Comparison of ENCODE assay signal across 8 cellular contexts in the genomic region with DNA sequence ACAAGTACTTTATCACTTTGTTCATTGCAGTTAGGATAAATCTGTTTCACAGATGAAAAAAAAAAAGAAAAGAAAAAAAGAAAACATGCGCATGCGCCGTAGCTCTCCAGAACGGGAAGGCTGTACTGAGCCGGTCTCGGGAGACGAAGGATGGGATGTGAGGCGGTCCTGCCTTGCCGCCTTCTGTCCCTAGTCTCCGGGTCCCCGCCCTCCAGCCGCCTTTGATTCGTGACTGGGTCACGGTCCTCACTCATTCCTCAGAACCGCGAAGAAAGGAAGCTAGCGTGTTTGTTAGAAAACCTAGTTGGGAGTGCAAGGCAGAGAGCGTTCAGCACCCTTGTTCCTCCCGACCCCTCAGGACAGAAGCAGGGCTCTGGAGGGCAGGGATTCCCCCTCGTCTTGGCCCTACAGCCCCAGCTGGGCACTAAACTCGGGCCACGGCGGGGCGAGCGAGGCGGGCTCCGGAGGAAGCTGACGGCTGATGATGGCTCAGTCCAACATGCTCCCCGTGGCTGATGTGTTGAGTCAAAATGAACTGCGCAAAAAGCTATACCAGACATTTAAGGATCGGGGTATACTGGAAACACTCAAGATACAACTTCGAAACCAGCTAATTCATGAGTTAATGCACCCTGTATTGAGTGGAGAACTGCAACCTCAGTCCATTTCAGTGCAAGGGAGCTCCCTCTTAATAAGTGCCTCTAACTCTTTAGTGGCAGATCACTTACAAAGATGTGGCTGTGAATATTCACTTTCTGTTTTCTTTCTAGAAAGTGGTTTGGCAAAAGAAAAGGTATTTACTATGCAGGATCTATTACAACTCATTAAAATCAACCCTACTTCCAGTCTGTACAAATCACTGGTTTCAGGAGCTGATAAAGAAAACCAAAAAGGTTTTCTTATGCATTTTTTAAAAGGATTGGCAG. TPM values are rescaled to one million over a fixed set of nuclear protein-coding genes. Genes with fewer than 3 reads are reported as not detected.
DNase-seq lines count a peak whose midpoint lies in the region; ATAC-seq and TF ChIP-seq lines count a peak whose summit lies in the region.

No MANE protein-coding gene starts in this region.

- H3K36me3 ChIP-seq in adipocyte (ENCODE audit: control insufficient read depth, insufficient read depth, low read length, severe bottlenecking) = peaks cover 55% of the 10 kb centered on the region

- no peak for TF ChIP-seq CTCF in HFF-Myc (IDR thresholded peaks at IDR 0.05; ENCODE audit: low read depth, low read length, missing control alignments)

- H3K4me3 ChIP-seq in HFF-Myc (replicated peaks; ENCODE audit: low read depth, low read length) (peak overlapping the region; percentile 32), adipocyte (ENCODE audit: low read length) (peak overlapping the region; percentile 72)

- H3K27me3 ChIP-seq in adipocyte (replicated peaks; ENCODE audit: control insufficient read depth, insufficient read depth, low read length) = no peaks in the 10 kb centered on the region

- H3K9me3 ChIP-seq in adipocyte (ENCODE audit: control insufficient read depth, low read length) = no peaks in the 10 kb centered on the region

- H3K9ac ChIP-seq in adipocyte (ENCODE audit: low read length) = peak overlapping the region; percentile 34

- ATAC-seq in esophagus mucosa = no peak
- no peak for ATAC-seq in HG02571 (IDR thresholded peaks at IDR 0.05; ENCODE audit: unreplicated experiment)

- H3K4me1 ChIP-seq in adipocyte (ENCODE audit: control insufficient read depth, insufficient read depth, low read length) = peaks cover 18% of the 10 kb centered on the region

- DNase-seq in AG08396 (ENCODE audit: low spot score) (peak; percentile 90), HFF-Myc (ENCODE audit: extremely low read depth, low read depth) (peak; percentile 10), adipocyte (ENCODE audit: low read depth) (no peak), left kidney (ENCODE audit: low read depth, low spot score) (peak; percentile 63), NCI-H446 treated with DMSO at 0.1 percent for 48 hours (lab: John Stamatoyannopoulos, UW) (no peak), superior temporal gyrus (ENCODE audit: extremely low spot score) (no peak)

RNA-seq across cellular contexts. Expression of gene CPLANE1, which starts 40.0 kb away (rescaled TPM):
- total RNA-seq in esophagus mucosa = 5.7 TPM

Comparison
In these comparisons a context has a peak if more than half of its experiments do, and no peak if none do; other contexts are left out.
1. DNase-seq: peak in AG08396 (single experiment), HFF-Myc (single experiment) and left kidney (single experiment); none in adipocyte (single experiment), NCI-H446 treated with DMSO at 0.1 percent for 48 hours (single experiment) and superior temporal gyrus (single experiment).